ENCODE assay signal across 8 cellular contexts in the genomic region with DNA sequence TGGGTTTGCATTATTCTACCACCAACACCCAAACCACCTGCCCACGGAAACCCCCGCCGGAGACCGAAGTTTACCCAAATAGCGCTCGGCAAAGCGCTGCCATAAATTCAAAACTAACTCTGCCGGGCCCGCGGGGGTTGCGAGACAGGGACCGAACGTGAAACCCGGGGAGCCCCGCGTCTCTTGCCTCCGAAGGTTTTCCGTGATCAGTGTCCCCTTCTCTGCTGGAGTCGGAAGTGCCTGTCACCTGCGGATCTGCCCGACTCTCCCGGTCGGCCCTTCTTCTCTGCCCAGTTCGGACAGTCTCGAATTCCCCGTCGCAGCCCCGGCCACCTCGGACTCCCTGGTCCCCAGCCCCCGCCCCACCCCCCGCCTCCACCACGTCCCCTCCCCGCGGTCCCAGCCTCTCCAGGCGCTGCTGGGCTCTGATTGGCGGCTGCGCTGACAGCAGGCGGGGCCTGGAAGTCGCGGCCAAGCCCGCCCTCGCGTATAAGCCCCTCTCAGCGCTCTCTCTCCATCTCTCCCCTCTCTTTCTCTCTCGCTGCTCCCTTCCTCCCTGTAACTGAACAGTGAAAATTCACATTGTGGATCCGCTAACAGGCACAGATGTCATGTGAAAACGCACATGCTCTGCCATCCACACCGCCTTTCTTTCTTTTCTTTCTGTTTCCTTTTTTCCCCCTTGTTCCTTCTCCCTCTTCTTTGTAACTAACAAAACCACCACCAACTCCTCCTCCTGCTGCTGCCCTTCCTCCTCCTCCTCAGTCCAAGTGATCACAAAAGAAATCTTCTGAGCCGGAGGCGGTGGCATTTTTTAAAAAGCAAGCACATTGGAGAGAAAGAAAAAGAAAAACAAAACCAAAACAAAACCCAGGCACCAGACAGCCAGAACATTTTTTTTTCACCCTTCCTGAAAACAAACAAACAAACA. TPM values are rescaled to one million over a fixed set of nuclear protein-coding genes. Genes with fewer than 3 reads are reported as not detected.
DNase-seq lines count a peak whose midpoint lies in the region; ATAC-seq, FAIRE-seq and TF ChIP-seq lines count a peak whose summit lies in the region.

RORB (plus strand) TSS at position 517 of the 931 bp plus-strand sequence. CDS start 642 bp downstream, outside the sequence.

- H3K27me3 ChIP-seq in astrocyte (ENCODE audit: insufficient read depth, low read length) (peaks cover 14% of the 10 kb centered on the region), pancreas (peaks cover 0 to 39% (median 3%) of the 10 kb centered on the region in 4 donors)

- H3K27ac ChIP-seq in astrocyte (ENCODE audit: low read depth, low read length): no peak within 1 kb of the TSS
- H3K27ac ChIP-seq in pancreas: no peak within 1 kb of the TSS

- H3K79me2 ChIP-seq in astrocyte (ENCODE audit: insufficient read depth, low read length): no peaks in the 10 kb centered on the region

- H3K27ac Mint-ChIP-seq in astrocyte (ENCODE audit: unreplicated experiment): peak within 1 kb of the TSS; percentile 70

- DNase-seq in C1 segment of cervical spinal cord (lab: John Stamatoyannopoulos, UW) (peak in 11 of 14 donors; percentile 26 to 80 (median 68)), NCI-H524 treated with DMSO at 0.1 percent for 48 hours (lab: John Stamatoyannopoulos, UW) (peak; percentile 16), astrocyte (ENCODE audit: low read depth) (peak; percentile 72), left ventricle myocardium superior (peak; percentile 83), pancreas (peak; percentile 25 to 80 (median 46)), CD1c-positive myeloid dendritic cell (ENCODE audit: extremely low spot score) (no peak)

- H3K4me1 ChIP-seq in astrocyte (ENCODE audit: insufficient read depth, low read length): peaks cover 10% of the 10 kb centered on the region
- H3K4me1 ChIP-seq in pancreas: peaks cover 0 to 12% (median 6%) of the 10 kb centered on the region in 3 donors

- H4K20me1 ChIP-seq in astrocyte (ENCODE audit: insufficient read depth, low read length): no peaks in the 10 kb centered on the region

- peaks cover 42% of the 10 kb centered on the region for H3K27me3 Mint-ChIP-seq in astrocyte (ENCODE audit: low read depth, unreplicated experiment)

- ATAC-seq in GM18873 (IDR thresholded peaks at IDR 0.05; ENCODE audit: low FRiP score, unreplicated experiment): peak; percentile 55
- ATAC-seq in HG03095 (IDR thresholded peaks at IDR 0.05; ENCODE audit: unreplicated experiment): peak; percentile 91
- peak; percentile 99 for ATAC-seq in left ventricle myocardium superior
- ATAC-seq in pancreas: peak; percentile 72 to 97 (median 93)

- WGBS in pancreas, 2 donors: 1% methylated on average over 37 to 50 of the region's 50 CpGs

- H2AFZ ChIP-seq in astrocyte (ENCODE audit: low read depth, low read length): peak within 1 kb of the TSS; percentile 87

- H3K36me3 ChIP-seq in astrocyte (ENCODE audit: insufficient read depth, low read length) (no peaks in the 10 kb centered on the region), pancreas (no peaks in the 10 kb centered on the region)

- H3K4me1 Mint-ChIP-seq in astrocyte (ENCODE audit: low read depth, unreplicated experiment): peaks cover 4% of the 10 kb centered on the region

- H3K9me3 Mint-ChIP-seq in astrocyte (ENCODE audit: unreplicated experiment): no peaks in the 10 kb centered on the region

- no peaks in the 10 kb centered on the region for H3K36me3 Mint-ChIP-seq in astrocyte (ENCODE audit: low read depth, unreplicated experiment)

- H3K9me3 ChIP-seq in astrocyte (ENCODE audit: insufficient read depth, low read depth, low read length): no peaks in the 10 kb centered on the region
- no peaks in the 10 kb centered on the region for H3K9me3 ChIP-seq in pancreas

- TF ChIP-seq CTCF in astrocyte (IDR thresholded peaks at IDR 0.05; ENCODE audit: insufficient read depth, low read depth, low read length) (no peak), pancreas (IDR thresholded peaks at IDR 0.05) (no peak)

- intact Hi-C loops in left ventricle myocardium superior (cut with micrococcal nuclease): no loop called here
- intact Hi-C loops in pancreas (cut with DNase I): no loop called here

- H3K9ac ChIP-seq in astrocyte (ENCODE audit: low read length): peak within 1 kb of the TSS; percentile 68

- peak within 1 kb of the TSS; percentile 75 for H3K4me3 ChIP-seq in astrocyte (ENCODE audit: insufficient read depth, low read depth, low read length)
- H3K4me3 ChIP-seq in pancreas: peak within 1 kb of the TSS; percentile 17 to 57 (median 46)

- no peak for FAIRE-seq in astrocyte (lab: Jason Lieb, UNC)
- FAIRE-seq in pancreas (lab: Jason Lieb, UNC): no peak

- peak within 1 kb of the TSS; percentile 97 for H3K4me3 Mint-ChIP-seq in astrocyte (ENCODE audit: unreplicated experiment)

- peak within 1 kb of the TSS; percentile 96 for H3K4me2 ChIP-seq in astrocyte (ENCODE audit: low read length)

RNA-seq across cellular contexts. Expression of gene RORB, which starts in this region (rescaled TPM):
- total RNA-seq in astrocyte (0.11 and 0.17 TPM in 2 replicates), left ventricle myocardium superior (7.0 TPM), pancreas (under 1 TPM; 0.05 to 0.40 (median 0.09) TPM)
- polyA plus RNA-seq in pancreas: under 1 TPM; 0.11 to 0.38 TPM

Comparison
In these comparisons a context has a peak if more than half of its experiments do, and no peak if none do; other contexts are left out.
1. Peak in DNase-seq, H3K4me3 ChIP-seq, H3K9ac ChIP-seq and H3K4me2 ChIP-seq in astrocyte; RNA of the gene not detected or under 1 TPM.
2. Peak in DNase-seq, ATAC-seq and H3K4me3 ChIP-seq in pancreas; RNA of the gene not detected or under 1 TPM.